In the genomic region with DNA sequence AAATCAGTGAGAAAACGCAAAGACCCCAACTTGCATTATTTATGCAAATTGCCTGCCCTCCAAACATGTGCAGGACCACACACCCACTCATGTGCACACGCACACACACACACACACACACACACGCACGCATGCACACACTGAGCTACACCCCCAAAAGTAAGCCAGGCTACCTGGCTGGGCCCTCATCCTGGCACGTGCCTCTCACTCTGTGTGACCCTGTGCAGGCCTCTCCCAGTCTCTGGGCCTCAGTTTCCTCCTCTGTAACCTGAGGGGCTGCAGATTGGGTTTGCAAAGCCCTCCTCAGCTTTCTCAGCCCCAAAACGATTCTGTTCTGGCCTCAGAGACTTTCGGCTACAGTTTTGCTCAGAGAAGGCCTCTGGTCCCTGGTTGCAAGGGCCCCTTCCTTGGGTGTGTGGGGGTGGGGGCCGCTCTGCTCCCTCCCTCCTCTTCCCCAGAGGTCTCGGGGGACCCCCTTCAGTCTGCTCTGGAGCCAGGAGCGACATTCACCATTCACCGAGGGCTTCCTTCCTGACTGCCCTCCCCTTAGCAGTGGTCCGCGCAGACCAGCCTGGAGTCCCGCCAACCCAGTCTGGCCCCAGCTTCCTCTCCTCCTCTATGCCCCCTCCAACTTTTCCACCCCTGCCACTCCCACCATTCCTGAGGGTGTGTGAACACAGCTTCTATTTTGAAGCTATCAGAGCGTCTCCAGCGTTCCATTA, we compare ENCODE assay signal across 2 cellular contexts.
TF ChIP-seq lines count a peak whose summit lies in the region.

No MANE protein-coding gene starts in this region.

TF ChIP-seq in HepG2, 621 proteins besides CTCF, POLR2A, EP300 and RAD21 (continues in another document):
- TF ChIP-seq ZNF160 (CRISPR knock-in tag; IDR thresholded peaks at IDR 0.05) = no peak
- no peak for TF ChIP-seq ZBTB21 (CRISPR knock-in tag; IDR thresholded peaks at IDR 0.05)
- TF ChIP-seq SAFB2 (CRISPR knock-in tag; IDR thresholded peaks at IDR 0.05; ENCODE audit: borderline replicate concordance, low read depth) = no peak
- TF ChIP-seq, protein P1, sequence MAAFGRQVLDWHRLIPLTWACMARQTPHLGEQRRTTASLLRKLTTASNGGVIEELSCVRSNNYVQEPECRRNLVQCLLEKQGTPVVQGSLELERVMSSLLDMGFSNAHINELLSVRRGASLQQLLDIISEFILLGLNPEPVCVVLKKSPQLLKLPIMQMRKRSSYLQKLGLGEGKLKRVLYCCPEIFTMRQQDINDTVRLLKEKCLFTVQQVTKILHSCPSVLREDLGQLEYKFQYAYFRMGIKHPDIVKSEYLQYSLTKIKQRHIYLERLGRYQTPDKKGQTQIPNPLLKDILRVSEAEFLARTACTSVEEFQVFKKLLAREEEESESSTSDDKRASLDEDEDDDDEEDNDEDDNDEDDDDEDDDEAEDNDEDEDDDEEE (CRISPR knock-in tag; IDR thresholded peaks at IDR 0.05) = no peak
- TF ChIP-seq FOXC1 (CRISPR knock-in tag; IDR thresholded peaks at IDR 0.05; ENCODE audit: borderline replicate concordance) = no peak
- TF ChIP-seq, protein P2, sequence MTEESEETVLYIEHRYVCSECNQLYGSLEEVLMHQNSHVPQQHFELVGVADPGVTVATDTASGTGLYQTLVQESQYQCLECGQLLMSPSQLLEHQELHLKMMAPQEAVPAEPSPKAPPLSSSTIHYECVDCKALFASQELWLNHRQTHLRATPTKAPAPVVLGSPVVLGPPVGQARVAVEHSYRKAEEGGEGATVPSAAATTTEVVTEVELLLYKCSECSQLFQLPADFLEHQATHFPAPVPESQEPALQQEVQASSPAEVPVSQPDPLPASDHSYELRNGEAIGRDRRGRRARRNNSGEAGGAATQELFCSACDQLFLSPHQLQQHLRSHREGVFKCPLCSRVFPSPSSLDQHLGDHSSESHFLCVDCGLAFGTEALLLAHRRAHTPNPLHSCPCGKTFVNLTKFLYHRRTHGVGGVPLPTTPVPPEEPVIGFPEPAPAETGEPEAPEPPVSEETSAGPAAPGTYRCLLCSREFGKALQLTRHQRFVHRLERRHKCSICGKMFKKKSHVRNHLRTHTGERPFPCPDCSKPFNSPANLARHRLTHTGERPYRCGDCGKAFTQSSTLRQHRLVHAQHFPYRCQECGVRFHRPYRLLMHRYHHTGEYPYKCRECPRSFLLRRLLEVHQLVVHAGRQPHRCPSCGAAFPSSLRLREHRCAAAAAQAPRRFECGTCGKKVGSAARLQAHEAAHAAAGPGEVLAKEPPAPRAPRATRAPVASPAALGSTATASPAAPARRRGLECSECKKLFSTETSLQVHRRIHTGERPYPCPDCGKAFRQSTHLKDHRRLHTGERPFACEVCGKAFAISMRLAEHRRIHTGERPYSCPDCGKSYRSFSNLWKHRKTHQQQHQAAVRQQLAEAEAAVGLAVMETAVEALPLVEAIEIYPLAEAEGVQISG (CRISPR knock-in tag; IDR thresholded peaks at IDR 0.05) = no peak
- no peak for TF ChIP-seq ZNF549 (CRISPR knock-in tag; IDR thresholded peaks at IDR 0.05)
- TF ChIP-seq PHF21A (CRISPR knock-in tag; IDR thresholded peaks at IDR 0.05) = no peak
- TF ChIP-seq, protein P3, sequence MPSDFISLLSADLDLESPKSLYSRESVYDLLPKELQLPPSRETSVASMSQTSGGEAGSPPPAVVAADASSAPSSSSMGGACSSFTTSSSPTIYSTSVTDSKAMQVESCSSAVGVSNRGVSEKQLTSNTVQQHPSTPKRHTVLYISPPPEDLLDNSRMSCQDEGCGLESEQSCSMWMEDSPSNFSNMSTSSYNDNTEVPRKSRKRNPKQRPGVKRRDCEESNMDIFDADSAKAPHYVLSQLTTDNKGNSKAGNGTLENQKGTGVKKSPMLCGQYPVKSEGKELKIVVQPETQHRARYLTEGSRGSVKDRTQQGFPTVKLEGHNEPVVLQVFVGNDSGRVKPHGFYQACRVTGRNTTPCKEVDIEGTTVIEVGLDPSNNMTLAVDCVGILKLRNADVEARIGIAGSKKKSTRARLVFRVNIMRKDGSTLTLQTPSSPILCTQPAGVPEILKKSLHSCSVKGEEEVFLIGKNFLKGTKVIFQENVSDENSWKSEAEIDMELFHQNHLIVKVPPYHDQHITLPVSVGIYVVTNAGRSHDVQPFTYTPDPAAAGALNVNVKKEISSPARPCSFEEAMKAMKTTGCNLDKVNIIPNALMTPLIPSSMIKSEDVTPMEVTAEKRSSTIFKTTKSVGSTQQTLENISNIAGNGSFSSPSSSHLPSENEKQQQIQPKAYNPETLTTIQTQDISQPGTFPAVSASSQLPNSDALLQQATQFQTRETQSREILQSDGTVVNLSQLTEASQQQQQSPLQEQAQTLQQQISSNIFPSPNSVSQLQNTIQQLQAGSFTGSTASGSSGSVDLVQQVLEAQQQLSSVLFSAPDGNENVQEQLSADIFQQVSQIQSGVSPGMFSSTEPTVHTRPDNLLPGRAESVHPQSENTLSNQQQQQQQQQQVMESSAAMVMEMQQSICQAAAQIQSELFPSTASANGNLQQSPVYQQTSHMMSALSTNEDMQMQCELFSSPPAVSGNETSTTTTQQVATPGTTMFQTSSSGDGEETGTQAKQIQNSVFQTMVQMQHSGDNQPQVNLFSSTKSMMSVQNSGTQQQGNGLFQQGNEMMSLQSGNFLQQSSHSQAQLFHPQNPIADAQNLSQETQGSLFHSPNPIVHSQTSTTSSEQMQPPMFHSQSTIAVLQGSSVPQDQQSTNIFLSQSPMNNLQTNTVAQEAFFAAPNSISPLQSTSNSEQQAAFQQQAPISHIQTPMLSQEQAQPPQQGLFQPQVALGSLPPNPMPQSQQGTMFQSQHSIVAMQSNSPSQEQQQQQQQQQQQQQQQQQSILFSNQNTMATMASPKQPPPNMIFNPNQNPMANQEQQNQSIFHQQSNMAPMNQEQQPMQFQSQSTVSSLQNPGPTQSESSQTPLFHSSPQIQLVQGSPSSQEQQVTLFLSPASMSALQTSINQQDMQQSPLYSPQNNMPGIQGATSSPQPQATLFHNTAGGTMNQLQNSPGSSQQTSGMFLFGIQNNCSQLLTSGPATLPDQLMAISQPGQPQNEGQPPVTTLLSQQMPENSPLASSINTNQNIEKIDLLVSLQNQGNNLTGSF (CRISPR knock-in tag; IDR thresholded peaks at IDR 0.05) = no peak
- TF ChIP-seq PTBP1 (IDR thresholded peaks at IDR 0.05; ENCODE audit: low read depth, low read length, poor library complexity, severe bottlenecking) = no peak
- TF ChIP-seq, protein P4, sequence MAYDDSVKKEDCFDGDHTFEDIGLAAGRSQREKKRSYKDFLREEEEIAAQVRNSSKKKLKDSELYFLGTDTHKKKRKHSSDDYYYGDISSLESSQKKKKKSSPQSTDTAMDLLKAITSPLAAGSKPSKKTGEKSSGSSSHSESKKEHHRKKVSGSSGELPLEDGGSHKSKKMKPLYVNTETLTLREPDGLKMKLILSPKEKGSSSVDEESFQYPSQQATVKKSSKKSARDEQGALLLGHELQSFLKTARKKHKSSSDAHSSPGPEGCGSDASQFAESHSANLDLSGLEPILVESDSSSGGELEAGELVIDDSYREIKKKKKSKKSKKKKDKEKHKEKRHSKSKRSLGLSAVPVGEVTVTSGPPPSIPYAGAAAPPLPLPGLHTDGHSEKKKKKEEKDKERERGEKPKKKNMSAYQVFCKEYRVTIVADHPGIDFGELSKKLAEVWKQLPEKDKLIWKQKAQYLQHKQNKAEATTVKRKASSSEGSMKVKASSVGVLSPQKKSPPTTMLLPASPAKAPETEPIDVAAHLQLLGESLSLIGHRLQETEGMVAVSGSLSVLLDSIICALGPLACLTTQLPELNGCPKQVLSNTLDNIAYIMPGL (CRISPR knock-in tag; IDR thresholded peaks at IDR 0.05; ENCODE audit: borderline replicate concordance in 1 of 2, low read depth in 1 of 2) = no peak
- no peak for TF ChIP-seq TOPORS (CRISPR knock-in tag; IDR thresholded peaks at IDR 0.05)

TF ChIP-seq in GM12878, 131 proteins besides CTCF, POLR2A, EP300 and RAD21:
- TF ChIP-seq POLR2AphosphoS2 (IDR thresholded peaks at IDR 0.05; ENCODE audit: low read depth, low read length) (0 out of 2 replicates have a peak, but pooled peaks have one; percentile 38), CREB1 (IDR thresholded peaks at IDR 0.05; ENCODE audit: low read depth) (no peak), EGR1 (IDR thresholded peaks at IDR 0.05; ENCODE audit: borderline replicate concordance in 1 of 2, low read depth in 2 of 2, low read length in 2 of 2) (0 out of 3 replicates have a peak, but pooled peaks of 1 of the 2 experiments have one; percentile 20), SIX5 (IDR thresholded peaks at IDR 0.05; ENCODE audit: low read depth, low read length, severe bottlenecking) (no peak), EZH2 (IDR thresholded peaks at IDR 0.05; ENCODE audit: borderline replicate concordance, control insufficient read depth, low read depth, low read length) (no peak), RB1 (IDR thresholded peaks at IDR 0.05; ENCODE audit: borderline replicate concordance) (no peak), POLR2AphosphoS5 (IDR thresholded peaks at IDR 0.05; ENCODE audit: low read length) (0 out of 2 replicates have a peak, but pooled peaks have one; percentile 46), YY1 (IDR thresholded peaks at IDR 0.05; ENCODE audit: low read depth, low read length) (peak; percentile 56; the same call in 1 of the 2 replicates), FOS (IDR thresholded peaks at IDR 0.05; ENCODE audit: borderline replicate concordance, extremely low read depth, insufficient read length) (no peak)
TF ChIP-seq in GM12878: peak in this region for 4.
